Comparison of ENCODE assay signal across 8 cellular contexts in genomic region chr16:68022728-68023537, GRCh38. TPM values are rescaled to one million over a fixed set of nuclear protein-coding genes. Genes with fewer than 3 reads are reported as not detected.
DNase-seq lines count a peak whose midpoint lies in the region; ATAC-seq and TF ChIP-seq lines count a peak whose summit lies in the region.

TSS of gene DDX28 (minus strand) at chr16:68023232. CDS start at chr16:68023202, 30 bp downstream.
TSS of gene DUS2 (plus strand) at chr16:68023284. CDS start at chr16:68038024, 14,740 bp downstream.

- TF ChIP-seq POLR2A in breast epithelium (IDR thresholded peaks at IDR 0.05) = peak; percentile 53

- H3K4me1 ChIP-seq in ACC112 (ENCODE audit: control insufficient read depth, insufficient read depth, low read length, unreplicated experiment) = peaks cover 18% of the 10 kb centered on the region
- H3K4me1 ChIP-seq in breast epithelium = peaks cover 9 to 14% of the 10 kb centered on the region in 2 donors

- intact Hi-C loops in breast epithelium (cut with DNase I; ENCODE audit: low total_unique reads) = no loop called here

- peak within 1 kb of the TSS; percentile 65 for H2AFZ ChIP-seq in ACC112 (ENCODE audit: low read length, unreplicated experiment)

- ATAC-seq in GM18867 (IDR thresholded peaks at IDR 0.05; ENCODE audit: unreplicated experiment) (peak; percentile 84), HG03135 (IDR thresholded peaks at IDR 0.05; ENCODE audit: unreplicated experiment) (peak; percentile 83)

- DNase-seq in NCI-H226 = peak; percentile 86
- DNase-seq in breast epithelium (ENCODE audit: low spot score in 2 of 2) = peak; percentile 85 to 90
- peak; percentile 97 for DNase-seq in iPS-NIHi11 (ENCODE audit: low spot score)

- H3K27ac ChIP-seq in ACC112 (ENCODE audit: low read depth, low read length) (peak within 1 kb of the TSS; percentile 75), breast epithelium (peak within 1 kb of the TSS; percentile 88 to 93), skin epidermis (peak within 1 kb of the TSS; percentile 78 to 98 (median 92))

- peaks cover 36% of the 10 kb centered on the region for H3K79me2 ChIP-seq in ACC112 (ENCODE audit: control insufficient read depth, insufficient read depth, low read length, unreplicated experiment)

- H3K9me3 ChIP-seq in breast epithelium = no peaks in the 10 kb centered on the region

- H3K27me3 ChIP-seq in ACC112 (ENCODE audit: insufficient read depth, low read length) (no peaks in the 10 kb centered on the region), breast epithelium (no peaks in the 10 kb centered on the region)

- TF ChIP-seq CTCF in WI38 (IDR thresholded peaks at IDR 0.05; ENCODE audit: low read depth, low read length) (no peak), breast epithelium (IDR thresholded peaks at IDR 0.05) (no peak)

- H3K4me3 ChIP-seq in ACC112 (ENCODE audit: low read depth, low read length) (peak within 1 kb of the TSS; percentile 88), WI38 (ENCODE audit: low read depth, low read length) (peak within 1 kb of the TSS; percentile 80), breast epithelium (peak within 1 kb of the TSS; percentile 76 to 99 (median 97)), skin epidermis (peak within 1 kb of the TSS; percentile 74 to 96 (median 85))

- peaks cover 5% of the 10 kb centered on the region; the same call in 1 of the 2 replicates for H3K36me3 ChIP-seq in ACC112 (ENCODE audit: insufficient read depth, low read length)
- H3K36me3 ChIP-seq in breast epithelium = no peaks in the 10 kb centered on the region

RNA-seq across cellular contexts. Expression of gene DDX28, which starts in this region (rescaled TPM):
- total RNA-seq in breast epithelium = 1 to 10 TPM; 7.2 to 7.5 (median 7.5) TPM

RNA-seq across cellular contexts. Expression of gene DUS2, which starts in this region (rescaled TPM):
- total RNA-seq in breast epithelium = 10 to 100 TPM in 1 of 3 donors, 1 to 10 TPM in 2; 6.9 to 10.5 (median 7.7) TPM

Comparison
In these comparisons a context has a peak if more than half of its experiments do, and no peak if none do; other contexts are left out.
1. Peak in every context shown above with its lines: DNase-seq, ATAC-seq, H3K4me3 ChIP-seq and H3K27ac ChIP-seq.